Comparison of ENCODE assay signal across 19 cellular contexts in the genomic region with DNA sequence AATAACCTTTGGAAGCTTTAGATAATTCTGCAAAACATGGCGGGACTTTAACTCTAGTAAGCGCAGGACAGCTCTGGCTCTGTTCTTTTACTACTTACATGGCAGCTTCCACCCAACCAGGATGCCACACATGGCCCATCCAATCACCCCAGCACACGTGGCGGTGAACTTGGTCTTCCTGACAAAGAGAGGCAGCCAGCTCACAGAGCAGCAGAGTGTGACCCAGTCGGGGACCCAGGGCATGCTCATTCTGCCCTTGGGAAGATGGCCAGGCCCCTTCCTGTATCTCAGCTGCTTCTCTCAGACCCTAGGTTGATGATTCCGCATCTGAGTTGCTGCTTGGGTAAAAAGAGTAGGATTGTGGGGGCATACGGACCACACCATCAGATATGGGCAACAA.
DNase-seq lines count a peak whose midpoint lies in the region; ATAC-seq, FAIRE-seq and TF ChIP-seq lines count a peak whose summit lies in the region.
"Had no signal": no experiment of that assay in that cellular context is flagged by ENCODE, and none has a peak within 500 bp of the region (broad histone marks: within the 10 kb centered on the region; RNA-seq: fewer than 3 reads in every experiment).

No MANE protein-coding gene starts in this region.

- H3K27ac ChIP-seq in sigmoid colon (no peak overlapping the region), transverse colon (no peak overlapping the region), upper lobe of right lung (no peak overlapping the region)

- DNase-seq in bronchial epithelial cell (ENCODE audit: low read depth) (no peak), mesenteric fat pad (ENCODE audit: low spot score) (peak; percentile 59), sigmoid colon (peak; percentile 50), transverse colon (peak; percentile 2), upper lobe of right lung (no peak), GM12891 (ENCODE audit: insufficient read length, low spot score) (no peak), D341Med (ENCODE audit: low spot score) (no peak)
- DNase-seq in effector CD4-positive, alpha-beta T cell = no peak
- DNase-seq: C1 segment of cervical spinal cord; Calu3; CD4-positive, alpha-beta memory T cell; COR-L47; DMS153; DND-41; GOT3; HFFc6 had no signal

- no peak for TF ChIP-seq EP300 in sigmoid colon (IDR thresholded peaks at IDR 0.05)
- TF ChIP-seq EP300 in transverse colon (IDR thresholded peaks at IDR 0.05; ENCODE audit: low read depth) = no peak

- H3K4me1 ChIP-seq in sigmoid colon (peaks cover 0 to 6% (median 5%) of the 10 kb centered on the region in 4 donors), transverse colon (peaks cover 0 to 4% (median 0%) of the 10 kb centered on the region in 4 donors), upper lobe of right lung (no peaks in the 10 kb centered on the region)
- H3K4me1 ChIP-seq: HAP-1 had no signal

- no peak for ATAC-seq in upper lobe of right lung

- peaks cover 8% of the 10 kb centered on the region for H3K27me3 ChIP-seq in bronchial epithelial cell (ENCODE audit: control insufficient read depth, insufficient read depth, low read length)
- H3K27me3 ChIP-seq in sigmoid colon = no peaks in the 10 kb centered on the region
- no peaks in the 10 kb centered on the region for H3K27me3 ChIP-seq in transverse colon
- no peaks in the 10 kb centered on the region for H3K27me3 ChIP-seq in upper lobe of right lung

- FAIRE-seq in bronchial epithelial cell (lab: Jason Lieb, UNC) = peak; percentile 28
- no peak for FAIRE-seq in GM12891 (lab: Jason Lieb, UNC)
- FAIRE-seq: G401.6, H54 had no signal

- H3K4me3 ChIP-seq in bronchial epithelial cell (ENCODE audit: low read depth, low read length) (no peak overlapping the region), sigmoid colon (no peak overlapping the region), transverse colon (no peak overlapping the region), upper lobe of right lung (no peak overlapping the region)
- H3K4me3 ChIP-seq: HAP-1 had no signal

- TF ChIP-seq POLR2A in sigmoid colon (IDR thresholded peaks at IDR 0.05) = no peak
- no peak for TF ChIP-seq POLR2A in transverse colon (IDR thresholded peaks at IDR 0.05)
- no peak for TF ChIP-seq POLR2A in GM12891 (IDR thresholded peaks at IDR 0.05; ENCODE audit: low read depth, low read length)

- no peaks in the 10 kb centered on the region for H3K9me3 ChIP-seq in sigmoid colon
- H3K9me3 ChIP-seq in transverse colon = no peaks in the 10 kb centered on the region
- H3K9me3 ChIP-seq in upper lobe of right lung = no peaks in the 10 kb centered on the region
- H3K9me3 ChIP-seq: HAP-1 had no signal

- WGBS in sigmoid colon, 2 donors = 93 to 95% methylated on average over 7 of the region's 7 CpGs
- 83 to 94% methylated on average over 2 to 7 of the region's 7 CpGs for WGBS in transverse colon (ENCODE audit: low coverage in 1 of 2), 2 donors

- no peak for TF ChIP-seq CTCF in bronchial epithelial cell (IDR thresholded peaks at IDR 0.05; ENCODE audit: insufficient read depth, low read length, severe bottlenecking)
- no peak for TF ChIP-seq CTCF in sigmoid colon (IDR thresholded peaks at IDR 0.05)
- TF ChIP-seq CTCF in transverse colon (IDR thresholded peaks at IDR 0.05) = no peak
- no peak for TF ChIP-seq CTCF in upper lobe of right lung (IDR thresholded peaks at IDR 0.05)

- in situ Hi-C loops in transverse colon (cut with MboI; ENCODE audit: low pct_ligation_motif_present in 1 of 4, low pct_unique_long_range_greater_than_20kb in 1 of 4, low sequenced_read_pairs in 3 of 4) = loop anchor here in 2 of 4 donors (25.0 kb wide), 4 partner anchors 163 to 988 kb away; a partner anchor contains a TSS

- H3K36me3 ChIP-seq in bronchial epithelial cell (ENCODE audit: control insufficient read depth, insufficient read depth, low read length) = no peaks in the 10 kb centered on the region
- no peaks in the 10 kb centered on the region for H3K36me3 ChIP-seq in sigmoid colon
- no peaks in the 10 kb centered on the region for H3K36me3 ChIP-seq in transverse colon
- no peaks in the 10 kb centered on the region for H3K36me3 ChIP-seq in upper lobe of right lung
- H3K36me3 ChIP-seq: HAP-1 had no signal

- intact Hi-C loops in sigmoid colon (cut with DNase I) = no loop called here
- intact Hi-C loops in transverse colon (cut with DNase I; ENCODE audit: low total_unique reads) = no loop called here
- intact Hi-C loops in upper lobe of right lung (cut with DNase I) = no loop called here

TF ChIP-seq in GM12891, 5 proteins besides CTCF, POLR2A, EP300 and RAD21:
- TF ChIP-seq PAX5 (IDR thresholded peaks at IDR 0.05; ENCODE audit: insufficient read depth, low read length, severe bottlenecking) (no peak), TAF1 (IDR thresholded peaks at IDR 0.05; ENCODE audit: low read depth, low read length) (no peak), POU2F2 (IDR thresholded peaks at IDR 0.05; ENCODE audit: low read depth, low read length) (no peak), SPI1 (IDR thresholded peaks at IDR 0.05; ENCODE audit: low read depth, low read length) (no peak), POLR2AphosphoS5 (IDR thresholded peaks at IDR 0.05; ENCODE audit: low read depth, low read length) (no peak)

Comparison
In these comparisons a context has a peak if more than half of its experiments do, and no peak if none do; other contexts are left out.
1. DNase-seq: peak in mesenteric fat pad (single experiment), sigmoid colon (single experiment) and transverse colon (single experiment); none in bronchial epithelial cell (single experiment), upper lobe of right lung (single experiment), GM12891 (single experiment), effector CD4-positive, alpha-beta T cell (single experiment) and D341Med (single experiment).